ENCODE assay signal across 22 cellular contexts in genomic region chr20:37687478-37687805, GRCh38. TPM values are rescaled to one million over a fixed set of nuclear protein-coding genes. Genes with fewer than 3 reads are reported as not detected.
DNase-seq lines count a peak whose midpoint lies in the region; ATAC-seq and TF ChIP-seq lines count a peak whose summit lies in the region.
"Had no signal": no experiment of that assay in that cellular context is flagged by ENCODE, and none has a peak within 500 bp of the region (broad histone marks: within the 10 kb centered on the region; RNA-seq: fewer than 3 reads in every experiment).

No MANE protein-coding gene starts in this region.

- no peaks in the 10 kb centered on the region for H3K36me3 Mint-ChIP-seq in activated CD8-positive, alpha-beta T cell treated with anti-CD3 and anti-CD28 coated beads for 36 hours (ENCODE audit: low read depth)
- H3K36me3 Mint-ChIP-seq in activated CD8-positive, alpha-beta T cell treated with anti-CD3 and anti-CD28 coated beads, Interleukin-2, amount 10 ng/mL, durations not matched to agents 7 days and 5 days (ENCODE audit: low read depth): no peaks in the 10 kb centered on the region
- H3K36me3 Mint-ChIP-seq in activated T-helper 17 cell treated with anti-CD3 and anti-CD28 coated beads, Interleukin-2, amount 50 U/mL, for 72 hours (ENCODE audit: low read depth): no peaks in the 10 kb centered on the region
- no peaks in the 10 kb centered on the region for H3K36me3 Mint-ChIP-seq in stimulated activated effector memory CD8-positive, alpha-beta T cell treated with anti-CD3 and anti-CD28 coated beads, Interleukin-12 subunit alpha, Interleukin-12 subunit beta, amount 100 ng/mL, for 72 hours
- H3K36me3 Mint-ChIP-seq: CD4-positive, CD25-positive, alpha-beta regulatory T cell; IgD-negative memory B cell had no signal

- H3K27me3 Mint-ChIP-seq in activated CD8-positive, alpha-beta T cell treated with anti-CD3 and anti-CD28 coated beads for 36 hours: peaks cover 33% of the 10 kb centered on the region
- H3K27me3 Mint-ChIP-seq in activated CD8-positive, alpha-beta T cell treated with anti-CD3 and anti-CD28 coated beads, Interleukin-2, amount 10 ng/mL, durations not matched to agents 7 days and 5 days (ENCODE audit: low read depth): peaks cover 27% of the 10 kb centered on the region
- peaks cover 21% of the 10 kb centered on the region for H3K27me3 Mint-ChIP-seq in activated T-helper 17 cell treated with anti-CD3 and anti-CD28 coated beads, Interleukin-2, amount 50 U/mL, for 72 hours

- no peak overlapping the region for H3K27ac ChIP-seq in HEK293 (ENCODE audit: extremely low read depth, low read depth, low read length)
- H3K27ac ChIP-seq: Peyer's patch, SJCRH30 had no signal

- intact Hi-C loops in activated CD8-positive, alpha-beta T cell treated with anti-CD3 and anti-CD28 coated beads for 36 hours (cut with micrococcal nuclease): no loop called here
- intact Hi-C loops in left colon (cut with DNase I, micrococcal nuclease): no loop called here

- peak; percentile 39 for ATAC-seq in activated CD8-positive, alpha-beta T cell treated with anti-CD3 and anti-CD28 coated beads for 36 hours
- ATAC-seq in activated CD8-positive, alpha-beta T cell treated with anti-CD3 and anti-CD28 coated beads, Interleukin-2, amount 10 ng/mL, durations not matched to agents 7 days and 5 days: no peak
- ATAC-seq in activated T-helper 17 cell treated with anti-CD3 and anti-CD28 coated beads, Interleukin-2, amount 50 U/mL, for 72 hours (replicated peaks): peak; percentile 37
- peak; percentile 49 for ATAC-seq in stimulated activated effector memory CD8-positive, alpha-beta T cell treated with anti-CD3 and anti-CD28 coated beads, Interleukin-12 subunit alpha, Interleukin-12 subunit beta, amount 100 ng/mL, for 72 hours
- ATAC-seq in HG03097 (IDR thresholded peaks at IDR 0.05; ENCODE audit: low FRiP score, unreplicated experiment) (no peak), left colon (no peak)

- no peaks in the 10 kb centered on the region for H3K36me3 ChIP-seq in HEK293 (ENCODE audit: control insufficient read depth in 2 of 2, insufficient read depth in 1 of 2, low read length in 2 of 2)
- H3K36me3 ChIP-seq: BE2C, Peyer's patch, SJCRH30 had no signal

- H3K9me3 Mint-ChIP-seq in activated CD8-positive, alpha-beta T cell treated with anti-CD3 and anti-CD28 coated beads for 36 hours: no peaks in the 10 kb centered on the region
- no peaks in the 10 kb centered on the region for H3K9me3 Mint-ChIP-seq in activated CD8-positive, alpha-beta T cell treated with anti-CD3 and anti-CD28 coated beads, Interleukin-2, amount 10 ng/mL, durations not matched to agents 7 days and 5 days (ENCODE audit: insufficient read depth)
- H3K9me3 Mint-ChIP-seq in activated T-helper 17 cell treated with anti-CD3 and anti-CD28 coated beads, Interleukin-2, amount 50 U/mL, for 72 hours: no peaks in the 10 kb centered on the region
- H3K9me3 Mint-ChIP-seq in stimulated activated effector memory CD8-positive, alpha-beta T cell treated with anti-CD3 and anti-CD28 coated beads, Interleukin-12 subunit alpha, Interleukin-12 subunit beta, amount 100 ng/mL, for 72 hours: no peaks in the 10 kb centered on the region
- H3K9me3 Mint-ChIP-seq: HFFc6 had no signal

- TF ChIP-seq CTCF in activated CD8-positive, alpha-beta T cell treated with anti-CD3 and anti-CD28 coated beads for 36 hours (IDR thresholded peaks at IDR 0.05): no peak
- no peak for TF ChIP-seq CTCF in HEK293 (tag by site-specific recombination; IDR thresholded peaks at IDR 0.05)

- no peak for DNase-seq in activated CD8-positive, alpha-beta T cell treated with anti-CD3 and anti-CD28 coated beads for 36 hours
- DNase-seq in activated CD8-positive, alpha-beta T cell treated with anti-CD3 and anti-CD28 coated beads, Interleukin-2, amount 10 ng/mL, durations not matched to agents 7 days and 5 days: no peak
- no peak for DNase-seq in stimulated activated effector memory CD8-positive, alpha-beta T cell treated with anti-CD3 and anti-CD28 coated beads, Interleukin-12 subunit alpha, Interleukin-12 subunit beta, amount 100 ng/mL, for 72 hours (ENCODE audit: low spot score in 2 of 2)
- DNase-seq in C1 segment of cervical spinal cord (lab: John Stamatoyannopoulos, UW): no peak
- DNase-seq in left colon: no peak
- DNase-seq: BE2C; COR-L47; DMS79; HFFc6; NCI-H1694; NCI-H2171; NCI-H345; NCI-H524; NCI-H774; NK-92 treated with Interleukin-12 subunit alpha and Interleukin-12 subunit beta, amount 100 ng/mL, for 24 hours; Peyer's patch; SJCRH30 had no signal

- no peaks in the 10 kb centered on the region for H3K9me3 ChIP-seq in HEK293 (ENCODE audit: control insufficient read depth, insufficient read depth, low read depth, low read length)
- H3K9me3 ChIP-seq: BE2C, Peyer's patch had no signal

- no peaks in the 10 kb centered on the region for H3K4me1 ChIP-seq in HEK293 (ENCODE audit: control insufficient read depth, insufficient read depth, low read length)
- H3K4me1 ChIP-seq: BE2C, Peyer's patch, SJCRH30 had no signal

- no peak overlapping the region for H3K4me3 Mint-ChIP-seq in activated CD8-positive, alpha-beta T cell treated with anti-CD3 and anti-CD28 coated beads for 36 hours
- H3K4me3 Mint-ChIP-seq in activated CD8-positive, alpha-beta T cell treated with anti-CD3 and anti-CD28 coated beads, Interleukin-2, amount 10 ng/mL, durations not matched to agents 7 days and 5 days: no peak overlapping the region
- peak overlapping the region; percentile 38 for H3K4me3 Mint-ChIP-seq in activated T-helper 17 cell treated with anti-CD3 and anti-CD28 coated beads, Interleukin-2, amount 50 U/mL, for 72 hours
- peak overlapping the region; percentile 0 for H3K4me3 Mint-ChIP-seq in stimulated activated effector memory CD8-positive, alpha-beta T cell treated with anti-CD3 and anti-CD28 coated beads, Interleukin-12 subunit alpha, Interleukin-12 subunit beta, amount 100 ng/mL, for 72 hours
- H3K4me3 Mint-ChIP-seq: CD4-positive, CD25-positive, alpha-beta regulatory T cell; HFFc6; IgD-negative memory B cell had no signal

- POLR2A ChIA-PET in activated CD8-positive, alpha-beta T cell treated with anti-CD3 and anti-CD28 coated beads for 36 hours (lab: Charles Lee): no interaction called here
- POLR2A ChIA-PET in activated CD8-positive, alpha-beta T cell treated with anti-CD3 and anti-CD28 coated beads, Interleukin-2, amount 10 ng/mL, durations not matched to agents 7 days and 5 days (lab: Charles Lee): no interaction called here
- POLR2A ChIA-PET in HEK293 (lab: Yijun Ruan, JAX): no interaction called here

- CTCF ChIA-PET in activated CD8-positive, alpha-beta T cell treated with anti-CD3 and anti-CD28 coated beads for 36 hours (lab: Charles Lee): interaction anchor here (0.8 kb wide), 1 partner anchor 123 kb away, joined by 4 read pairs; no protein-coding TSS in a partner anchor
- CTCF ChIA-PET in activated CD8-positive, alpha-beta T cell treated with anti-CD3 and anti-CD28 coated beads, Interleukin-2, amount 10 ng/mL, durations not matched to agents 7 days and 5 days (lab: Charles Lee): no interaction called here
- CTCF ChIA-PET in HEK293 (lab: Yijun Ruan, JAX): interaction anchor here (0.6 kb wide), 1 partner anchor 536 kb away, joined by 3 read pairs; no protein-coding TSS in a partner anchor

- no peak overlapping the region for H3K27ac Mint-ChIP-seq in activated CD8-positive, alpha-beta T cell treated with anti-CD3 and anti-CD28 coated beads for 36 hours
- H3K27ac Mint-ChIP-seq in activated CD8-positive, alpha-beta T cell treated with anti-CD3 and anti-CD28 coated beads, Interleukin-2, amount 10 ng/mL, durations not matched to agents 7 days and 5 days: no peak overlapping the region
- peak overlapping the region; percentile 52 for H3K27ac Mint-ChIP-seq in activated T-helper 17 cell treated with anti-CD3 and anti-CD28 coated beads, Interleukin-2, amount 50 U/mL, for 72 hours
- H3K27ac Mint-ChIP-seq in stimulated activated effector memory CD8-positive, alpha-beta T cell treated with anti-CD3 and anti-CD28 coated beads, Interleukin-12 subunit alpha, Interleukin-12 subunit beta, amount 100 ng/mL, for 72 hours: no peak overlapping the region
- H3K27ac Mint-ChIP-seq: HFFc6, IgD-negative memory B cell had no signal

- no peak overlapping the region for H3K4me3 ChIP-seq in HEK293 (ENCODE audit: low read depth, low read length)
- H3K4me3 ChIP-seq: Peyer's patch, SJCRH30 had no signal

- peaks cover 19% of the 10 kb centered on the region for H3K4me1 Mint-ChIP-seq in activated CD8-positive, alpha-beta T cell treated with anti-CD3 and anti-CD28 coated beads for 36 hours (ENCODE audit: low read depth)
- H3K4me1 Mint-ChIP-seq in activated CD8-positive, alpha-beta T cell treated with anti-CD3 and anti-CD28 coated beads, Interleukin-2, amount 10 ng/mL, durations not matched to agents 7 days and 5 days (ENCODE audit: low read depth): peaks cover 1% of the 10 kb centered on the region
- H3K4me1 Mint-ChIP-seq in activated T-helper 17 cell treated with anti-CD3 and anti-CD28 coated beads, Interleukin-2, amount 50 U/mL, for 72 hours: peaks cover 23% of the 10 kb centered on the region
- H3K4me1 Mint-ChIP-seq in stimulated activated effector memory CD8-positive, alpha-beta T cell treated with anti-CD3 and anti-CD28 coated beads, Interleukin-12 subunit alpha, Interleukin-12 subunit beta, amount 100 ng/mL, for 72 hours: peaks cover 20% of the 10 kb centered on the region
- H3K4me1 Mint-ChIP-seq: CD4-positive, CD25-positive, alpha-beta regulatory T cell; IgD-negative memory B cell had no signal

TF ChIP-seq in HEK293, 187 proteins besides CTCF, POLR2A, EP300 and RAD21 (continues in another document):
- TF ChIP-seq ZNF791 (tag by site-specific recombination; IDR thresholded peaks at IDR 0.05) (no peak), ZBTB8A (tag by site-specific recombination; IDR thresholded peaks at IDR 0.05) (no peak)
- TF ChIP-seq, protein P1, sequence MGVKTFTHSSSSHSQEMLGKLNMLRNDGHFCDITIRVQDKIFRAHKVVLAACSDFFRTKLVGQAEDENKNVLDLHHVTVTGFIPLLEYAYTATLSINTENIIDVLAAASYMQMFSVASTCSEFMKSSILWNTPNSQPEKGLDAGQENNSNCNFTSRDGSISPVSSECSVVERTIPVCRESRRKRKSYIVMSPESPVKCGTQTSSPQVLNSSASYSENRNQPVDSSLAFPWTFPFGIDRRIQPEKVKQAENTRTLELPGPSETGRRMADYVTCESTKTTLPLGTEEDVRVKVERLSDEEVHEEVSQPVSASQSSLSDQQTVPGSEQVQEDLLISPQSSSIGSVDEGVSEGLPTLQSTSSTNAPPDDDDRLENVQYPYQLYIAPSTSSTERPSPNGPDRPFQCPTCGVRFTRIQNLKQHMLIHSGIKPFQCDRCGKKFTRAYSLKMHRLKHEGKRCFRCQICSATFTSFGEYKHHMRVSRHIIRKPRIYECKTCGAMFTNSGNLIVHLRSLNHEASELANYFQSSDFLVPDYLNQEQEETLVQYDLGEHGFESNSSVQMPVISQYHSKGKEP (tag by site-specific recombination; IDR thresholded peaks at IDR 0.05): no peak

RNA-seq across cellular contexts. Expression of gene CTNNBL1, which starts 6.4 kb away (rescaled TPM):
- 10 to 100 TPM; 67.3 to 74.9 TPM for total RNA-seq in activated CD8-positive, alpha-beta T cell treated with anti-CD3 and anti-CD28 coated beads for 36 hours
- total RNA-seq in activated CD8-positive, alpha-beta T cell treated with anti-CD3 and anti-CD28 coated beads, Interleukin-2, amount 10 ng/mL, durations not matched to agents 7 days and 5 days: 10 to 100 TPM; 75.5 to 75.9 TPM
- 10 to 100 TPM; 59.0 to 91.3 TPM for total RNA-seq in activated T-helper 17 cell treated with anti-CD3 and anti-CD28 coated beads, Interleukin-2, amount 50 U/mL, for 72 hours
- total RNA-seq in left colon: 10 to 100 TPM; 35.0 to 37.6 TPM

Comparison
In these comparisons a context has a peak if more than half of its experiments do, and no peak if none do; other contexts are left out.
1. ATAC-seq: peak in activated CD8-positive, alpha-beta T cell treated with anti-CD3 and anti-CD28 coated beads for 36 hours (single experiment), activated T-helper 17 cell treated with anti-CD3 and anti-CD28 coated beads, Interleukin-2, amount 50 U/mL, for 72 hours (single experiment) and stimulated activated effector memory CD8-positive, alpha-beta T cell treated with anti-CD3 and anti-CD28 coated beads, Interleukin-12 subunit alpha, Interleukin-12 subunit beta, amount 100 ng/mL, for 72 hours (single experiment); none in activated CD8-positive, alpha-beta T cell treated with anti-CD3 and anti-CD28 coated beads, Interleukin-2, amount 10 ng/mL, durations not matched to agents 7 days and 5 days (single experiment), HG03097 (single experiment) and left colon (single experiment).
2. H3K4me3 Mint-ChIP-seq: peak in activated T-helper 17 cell treated with anti-CD3 and anti-CD28 coated beads, Interleukin-2, amount 50 U/mL, for 72 hours (single experiment) and stimulated activated effector memory CD8-positive, alpha-beta T cell treated with anti-CD3 and anti-CD28 coated beads, Interleukin-12 subunit alpha, Interleukin-12 subunit beta, amount 100 ng/mL, for 72 hours (single experiment); none in activated CD8-positive, alpha-beta T cell treated with anti-CD3 and anti-CD28 coated beads for 36 hours (single experiment) and activated CD8-positive, alpha-beta T cell treated with anti-CD3 and anti-CD28 coated beads, Interleukin-2, amount 10 ng/mL, durations not matched to agents 7 days and 5 days (single experiment).